Comparison of ENCODE assay signal across 16 cellular contexts in genomic region chr10:78209987-78210386, GRCh38.
DNase-seq lines count a peak whose midpoint lies in the region; ATAC-seq, FAIRE-seq and TF ChIP-seq lines count a peak whose summit lies in the region.
"Had no signal": no experiment of that assay in that cellular context is flagged by ENCODE, and none has a peak within 500 bp of the region (broad histone marks: within the 10 kb centered on the region; RNA-seq: fewer than 3 reads in every experiment).

No MANE protein-coding gene starts in this region.

- ATAC-seq in activated naive CD8-positive, alpha-beta T cell treated with anti-CD3 and anti-CD28 coated beads, Interleukin-2, amount 10 ng/mL, durations not matched to agents 7 days and 5 days (ENCODE audit: low read depth): no peak
- no peak for ATAC-seq in activated naive CD8-positive, alpha-beta T cell treated with anti-CD3 and anti-CD28 coated beads, Interleukin-2, amount 50 U/mL, for 24 hours
- ATAC-seq in GM18867 (IDR thresholded peaks at IDR 0.05; ENCODE audit: unreplicated experiment) (no peak), HG03354 (IDR thresholded peaks at IDR 0.05; ENCODE audit: poor library complexity, severe bottlenecking, unreplicated experiment) (no peak)

- H4K20me1 ChIP-seq in OCI-LY3 (ENCODE audit: insufficient read depth, low read length) (no peaks in the 10 kb centered on the region), neural cell (ENCODE audit: insufficient read depth) (no peaks in the 10 kb centered on the region)

- H3K9me3 ChIP-seq in OCI-LY3 (ENCODE audit: insufficient read depth, low read length) (no peaks in the 10 kb centered on the region), neural cell (ENCODE audit: low read length) (no peaks in the 10 kb centered on the region)
- H3K9me3 ChIP-seq: HAP-1 had no signal

- no peak for FAIRE-seq in GM19239 (lab: Jason Lieb, UNC)
- FAIRE-seq: GM18507, H1 had no signal

- POLR2A ChIA-PET in activated naive CD8-positive, alpha-beta T cell treated with anti-CD3 and anti-CD28 coated beads, Interleukin-2, amount 10 ng/mL, durations not matched to agents 7 days and 5 days (lab: Charles Lee): no interaction called here

- no peaks in the 10 kb centered on the region for H3K9me3 Mint-ChIP-seq in activated naive CD8-positive, alpha-beta T cell treated with anti-CD3 and anti-CD28 coated beads, Interleukin-2, amount 10 ng/mL, durations not matched to agents 7 days and 5 days
- H3K9me3 Mint-ChIP-seq in activated naive CD8-positive, alpha-beta T cell treated with anti-CD3 and anti-CD28 coated beads, Interleukin-2, amount 50 U/mL, for 24 hours: no peaks in the 10 kb centered on the region

- H3K27me3 ChIP-seq in OCI-LY3 (ENCODE audit: low read depth, low read length): no peaks in the 10 kb centered on the region
- H3K27me3 ChIP-seq in neural cell (ENCODE audit: insufficient read depth, low read depth, low read length): no peaks in the 10 kb centered on the region

- no peak for DNase-seq in activated naive CD8-positive, alpha-beta T cell treated with anti-CD3 and anti-CD28 coated beads, Interleukin-2, amount 10 ng/mL, durations not matched to agents 7 days and 5 days
- DNase-seq in activated naive CD8-positive, alpha-beta T cell treated with anti-CD3 and anti-CD28 coated beads, Interleukin-2, amount 50 U/mL, for 24 hours: no peak
- no peak for DNase-seq in NCI-H748 (lab: John Stamatoyannopoulos, UW; ENCODE audit: unreplicated experiment)
- DNase-seq in GM19239 (ENCODE audit: insufficient read length, low spot score): no peak
- DNase-seq: CD4-positive, CD25-positive, alpha-beta regulatory T cell; DMS53; GF-D8 had no signal

- H3K4me3 Mint-ChIP-seq in activated naive CD8-positive, alpha-beta T cell treated with anti-CD3 and anti-CD28 coated beads, Interleukin-2, amount 10 ng/mL, durations not matched to agents 7 days and 5 days: no peak overlapping the region
- no peak overlapping the region for H3K4me3 Mint-ChIP-seq in activated naive CD8-positive, alpha-beta T cell treated with anti-CD3 and anti-CD28 coated beads, Interleukin-2, amount 50 U/mL, for 24 hours
- H3K4me3 Mint-ChIP-seq: CD4-positive, CD25-positive, alpha-beta regulatory T cell; IgD-negative memory B cell had no signal

- H3K27ac ChIP-seq in OCI-LY3 (ENCODE audit: low read length): peak overlapping the region; percentile 88
- peak overlapping the region; percentile 11 for H3K27ac ChIP-seq in neural cell (ENCODE audit: low read length)
- H3K27ac ChIP-seq: 22Rv1 had no signal

- peaks cover 45% of the 10 kb centered on the region for H3K79me2 ChIP-seq in OCI-LY3 (ENCODE audit: low read length)
- H3K79me2 ChIP-seq in neural cell (replicated peaks; ENCODE audit: insufficient read depth, low read length): no peaks in the 10 kb centered on the region

- peaks cover 94% of the 10 kb centered on the region for H3K4me1 ChIP-seq in OCI-LY3 (ENCODE audit: low read length)
- H3K4me1 ChIP-seq: HAP-1 had no signal

- H3K9me2 ChIP-seq in neural cell (ENCODE audit: insufficient read depth, low read length): no peaks in the 10 kb centered on the region

- no peaks in the 10 kb centered on the region for H3K36me3 Mint-ChIP-seq in activated naive CD8-positive, alpha-beta T cell treated with anti-CD3 and anti-CD28 coated beads, Interleukin-2, amount 10 ng/mL, durations not matched to agents 7 days and 5 days
- no peaks in the 10 kb centered on the region for H3K36me3 Mint-ChIP-seq in activated naive CD8-positive, alpha-beta T cell treated with anti-CD3 and anti-CD28 coated beads, Interleukin-2, amount 50 U/mL, for 24 hours (ENCODE audit: low read depth)
- H3K36me3 Mint-ChIP-seq: CD4-positive, CD25-positive, alpha-beta regulatory T cell had no signal

- peaks cover 20% of the 10 kb centered on the region for H3K36me3 ChIP-seq in OCI-LY3 (replicated peaks; ENCODE audit: low read depth, low read length)
- no peaks in the 10 kb centered on the region for H3K36me3 ChIP-seq in neural cell (ENCODE audit: insufficient read depth, low read length)
- H3K36me3 ChIP-seq: HAP-1 had no signal

- H2AFZ ChIP-seq in OCI-LY3 (ENCODE audit: low read depth, low read length) (no peak overlapping the region), neural cell (ENCODE audit: low read depth, low read length) (no peak overlapping the region)

- peaks cover 27% of the 10 kb centered on the region for H3K4me1 Mint-ChIP-seq in activated naive CD8-positive, alpha-beta T cell treated with anti-CD3 and anti-CD28 coated beads, Interleukin-2, amount 10 ng/mL, durations not matched to agents 7 days and 5 days
- peaks cover 15% of the 10 kb centered on the region for H3K4me1 Mint-ChIP-seq in activated naive CD8-positive, alpha-beta T cell treated with anti-CD3 and anti-CD28 coated beads, Interleukin-2, amount 50 U/mL, for 24 hours

- TF ChIP-seq CTCF in OCI-LY3 (IDR thresholded peaks at IDR 0.05; ENCODE audit: low read depth, low read length): no peak
- TF ChIP-seq CTCF in neural cell (IDR thresholded peaks at IDR 0.05; ENCODE audit: poor library complexity, severe bottlenecking): no peak

- TF ChIP-seq EP300 in neural cell (conservative IDR thresholded peaks at IDR 0.05; ENCODE audit: poor library complexity, severe bottlenecking): no peak

- no peak for TF ChIP-seq RAD21 in neural cell (conservative IDR thresholded peaks at IDR 0.05)

- H3F3A ChIP-seq in neural cell (ENCODE audit: insufficient read depth, low read length, poor library complexity, severe bottlenecking): no peaks in the 10 kb centered on the region

- H3K4me2 ChIP-seq in OCI-LY3 (ENCODE audit: low read length) (peak overlapping the region; percentile 93), neural cell (ENCODE audit: low read length) (no peak overlapping the region)

- H3K27ac Mint-ChIP-seq in activated naive CD8-positive, alpha-beta T cell treated with anti-CD3 and anti-CD28 coated beads, Interleukin-2, amount 10 ng/mL, durations not matched to agents 7 days and 5 days: peak overlapping the region; percentile 17
- H3K27ac Mint-ChIP-seq in activated naive CD8-positive, alpha-beta T cell treated with anti-CD3 and anti-CD28 coated beads, Interleukin-2, amount 50 U/mL, for 24 hours: no peak overlapping the region
- H3K27ac Mint-ChIP-seq: IgD-negative memory B cell had no signal

- H3K9ac ChIP-seq in OCI-LY3 (ENCODE audit: low read length) (peak overlapping the region; percentile 91), neural cell (ENCODE audit: low read length) (peak overlapping the region; percentile 34)

- H3K27me3 Mint-ChIP-seq in activated naive CD8-positive, alpha-beta T cell treated with anti-CD3 and anti-CD28 coated beads, Interleukin-2, amount 10 ng/mL, durations not matched to agents 7 days and 5 days: peaks cover 6% of the 10 kb centered on the region
- peaks cover 2% of the 10 kb centered on the region for H3K27me3 Mint-ChIP-seq in activated naive CD8-positive, alpha-beta T cell treated with anti-CD3 and anti-CD28 coated beads, Interleukin-2, amount 50 U/mL, for 24 hours

- peak overlapping the region; percentile 84 for H3K4me3 ChIP-seq in OCI-LY3 (ENCODE audit: low read length)
- no peak overlapping the region for H3K4me3 ChIP-seq in neural cell (ENCODE audit: low read length)
- H3K4me3 ChIP-seq: HAP-1 had no signal

TF ChIP-seq in neural cell, 6 proteins besides CTCF, POLR2A, EP300 and RAD21:
- no peak for TF ChIP-seq MXI1 (conservative IDR thresholded peaks at IDR 0.05; ENCODE audit: poor library complexity, severe bottlenecking)
- TF ChIP-seq TAF1 (IDR thresholded peaks at IDR 0.05; ENCODE audit: low read depth): no peak
- no peak for TF ChIP-seq POLR2AphosphoS5 (IDR thresholded peaks at IDR 0.05)
- no peak for TF ChIP-seq EZH2 (IDR thresholded peaks at IDR 0.05; ENCODE audit: borderline replicate concordance, insufficient read depth, low read length, poor library complexity, severe bottlenecking)
- no peak for TF ChIP-seq SMC3 (conservative IDR thresholded peaks at IDR 0.05; ENCODE audit: poor library complexity)
- TF ChIP-seq, protein P1, sequence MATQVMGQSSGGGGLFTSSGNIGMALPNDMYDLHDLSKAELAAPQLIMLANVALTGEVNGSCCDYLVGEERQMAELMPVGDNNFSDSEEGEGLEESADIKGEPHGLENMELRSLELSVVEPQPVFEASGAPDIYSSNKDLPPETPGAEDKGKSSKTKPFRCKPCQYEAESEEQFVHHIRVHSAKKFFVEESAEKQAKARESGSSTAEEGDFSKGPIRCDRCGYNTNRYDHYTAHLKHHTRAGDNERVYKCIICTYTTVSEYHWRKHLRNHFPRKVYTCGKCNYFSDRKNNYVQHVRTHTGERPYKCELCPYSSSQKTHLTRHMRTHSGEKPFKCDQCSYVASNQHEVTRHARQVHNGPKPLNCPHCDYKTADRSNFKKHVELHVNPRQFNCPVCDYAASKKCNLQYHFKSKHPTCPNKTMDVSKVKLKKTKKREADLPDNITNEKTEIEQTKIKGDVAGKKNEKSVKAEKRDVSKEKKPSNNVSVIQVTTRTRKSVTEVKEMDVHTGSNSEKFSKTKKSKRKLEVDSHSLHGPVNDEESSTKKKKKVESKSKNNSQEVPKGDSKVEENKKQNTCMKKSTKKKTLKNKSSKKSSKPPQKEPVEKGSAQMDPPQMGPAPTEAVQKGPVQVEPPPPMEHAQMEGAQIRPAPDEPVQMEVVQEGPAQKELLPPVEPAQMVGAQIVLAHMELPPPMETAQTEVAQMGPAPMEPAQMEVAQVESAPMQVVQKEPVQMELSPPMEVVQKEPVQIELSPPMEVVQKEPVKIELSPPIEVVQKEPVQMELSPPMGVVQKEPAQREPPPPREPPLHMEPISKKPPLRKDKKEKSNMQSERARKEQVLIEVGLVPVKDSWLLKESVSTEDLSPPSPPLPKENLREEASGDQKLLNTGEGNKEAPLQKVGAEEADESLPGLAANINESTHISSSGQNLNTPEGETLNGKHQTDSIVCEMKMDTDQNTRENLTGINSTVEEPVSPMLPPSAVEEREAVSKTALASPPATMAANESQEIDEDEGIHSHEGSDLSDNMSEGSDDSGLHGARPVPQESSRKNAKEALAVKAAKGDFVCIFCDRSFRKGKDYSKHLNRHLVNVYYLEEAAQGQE (IDR thresholded peaks at IDR 0.05; ENCODE audit: borderline replicate concordance): no peak
